1 cellular context compared by ENCODE assay signal in the genomic region with DNA sequence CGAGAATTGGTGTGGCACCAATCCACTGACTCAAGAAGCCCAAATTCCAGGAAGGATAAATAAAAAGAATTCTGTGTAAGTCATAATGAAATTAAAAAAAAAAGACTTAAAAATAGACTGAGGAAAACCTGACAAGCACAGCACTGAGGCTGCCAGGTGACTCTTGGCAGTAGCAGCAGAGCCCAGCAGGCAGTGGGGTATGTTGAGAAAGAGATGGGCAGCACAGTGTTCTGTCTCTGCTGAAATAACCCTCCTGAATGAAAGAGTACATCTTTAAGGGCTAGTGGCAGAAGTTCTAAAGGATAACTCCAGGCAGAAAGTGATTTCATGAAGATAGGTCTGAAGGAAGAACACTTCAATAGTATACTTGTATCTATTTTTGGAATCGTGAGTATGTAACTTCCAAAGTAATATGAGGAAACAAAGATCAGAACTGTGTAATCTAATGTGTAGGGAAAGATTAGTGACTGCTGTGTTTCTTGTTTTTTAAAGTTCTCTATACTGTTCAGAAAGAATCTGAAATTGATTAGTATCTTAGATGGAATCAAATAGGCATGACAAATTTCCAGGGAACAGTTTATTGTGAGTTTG.
TF ChIP-seq lines count a peak whose summit lies in the region.

No MANE protein-coding gene starts in this region.

TF ChIP-seq in WTC11, 78 proteins besides CTCF, POLR2A, EP300 and RAD21 (continued from another document):
- TF ChIP-seq IRF2 (CRISPR knock-in tag; IDR thresholded peaks at IDR 0.05; ENCODE audit: borderline replicate concordance, low read depth) = no peak
